11 cellular contexts compared by ENCODE assay signal in genomic region chr1:155466996-155467395, GRCh38.
DNase-seq lines count a peak whose midpoint lies in the region; ATAC-seq, FAIRE-seq and TF ChIP-seq lines count a peak whose summit lies in the region.
"Had no signal": no experiment of that assay in that cellular context is flagged by ENCODE, and none has a peak within 500 bp of the region (broad histone marks: within the 10 kb centered on the region; RNA-seq: fewer than 3 reads in every experiment).

No MANE protein-coding gene starts in this region.

- peaks cover 0 to 9% (median 3%) of the 10 kb centered on the region in 4 donors for H3K9me3 ChIP-seq in stomach

- H3K9me3 Mint-ChIP-seq in osteocyte (ENCODE audit: unreplicated experiment), result peaks cover 9% of the 10 kb centered on the region
- H3K9me3 Mint-ChIP-seq: effector memory CD8-positive, alpha-beta T cell had no signal

- no peak for ATAC-seq in GM19463 (IDR thresholded peaks at IDR 0.05; ENCODE audit: unreplicated experiment)
- ATAC-seq: GM23338 had no signal

- intact Hi-C loops in stomach (cut with DNase I; ENCODE audit: low total_unique reads), result no loop called here

- no peak overlapping the region for H3K4me3 Mint-ChIP-seq in osteocyte (ENCODE audit: unreplicated experiment)
- H3K4me3 Mint-ChIP-seq: effector memory CD8-positive, alpha-beta T cell; GM23338 had no signal

- DNase-seq in EL (peak; percentile 84), RCC 7860 (ENCODE audit: low spot score) (peak; percentile 86), epithelial cell of prostate (ENCODE audit: low read depth, low spot score) (peak; percentile 39), osteocyte (ENCODE audit: extremely low spot score, unreplicated experiment) (no peak), activated T-cell treated with anti-CD3 and anti-CD28 coated beads for 4 hours (no peak), stomach (no peak)
- DNase-seq in stimulated activated CD4-positive, alpha-beta T cell treated with anti-CD3 and anti-CD28 coated beads, Interleukin-1b, Interleukin-23, amount 100 ng/mL, for 48 hours, result no peak
- DNase-seq: effector memory CD8-positive, alpha-beta T cell; NCI-H748 treated with DMSO at 0.1 percent for 48 hours had no signal

- no peak for TF ChIP-seq EP300 in stomach (IDR thresholded peaks at IDR 0.05)

- H3K27me3 Mint-ChIP-seq in osteocyte (ENCODE audit: unreplicated experiment), result no peaks in the 10 kb centered on the region
- H3K27me3 Mint-ChIP-seq: effector memory CD8-positive, alpha-beta T cell had no signal

- H3K27me3 ChIP-seq in stomach, result no peaks in the 10 kb centered on the region

- peak overlapping the region; percentile 75 for H3K27ac Mint-ChIP-seq in osteocyte (ENCODE audit: unreplicated experiment)
- H3K27ac Mint-ChIP-seq: GM23338 had no signal

- peaks cover 36% of the 10 kb centered on the region for H3K4me1 Mint-ChIP-seq in osteocyte (ENCODE audit: unreplicated experiment)
- H3K4me1 Mint-ChIP-seq: GM23338 had no signal

- H3K36me3 Mint-ChIP-seq in osteocyte (ENCODE audit: unreplicated experiment), result peaks cover 23% of the 10 kb centered on the region

- TF ChIP-seq POLR2A in stomach (IDR thresholded peaks at IDR 0.05), result no peak

- TF ChIP-seq CTCF in osteocyte (IDR thresholded peaks at IDR 0.05) (no peak), stomach (IDR thresholded peaks at IDR 0.05) (no peak)

- peaks cover 0 to 35% (median 16%) of the 10 kb centered on the region in 4 donors for H3K4me1 ChIP-seq in stomach

- no peak overlapping the region for H3K4me3 ChIP-seq in stomach
- H3K4me3 ChIP-seq: GM23338 had no signal

- FAIRE-seq in RCC 7860 (lab: Jason Lieb, UNC), result peak; percentile 94

- H3K27ac ChIP-seq in epithelial cell of prostate, result peak overlapping the region; percentile 13
- no peak overlapping the region for H3K27ac ChIP-seq in stomach

- H3K36me3 ChIP-seq in stomach, result peaks cover 2 to 16% (median 14%) of the 10 kb centered on the region in 4 donors

Comparison
In these comparisons a context has a peak if more than half of its experiments do, and no peak if none do; other contexts are left out.
1. DNase-seq: peak in EL (single experiment), RCC 7860 (single experiment) and epithelial cell of prostate (single experiment); none in osteocyte (single experiment), stimulated activated CD4-positive, alpha-beta T cell treated with anti-CD3 and anti-CD28 coated beads, Interleukin-1b, Interleukin-23, amount 100 ng/mL, for 48 hours (single experiment), activated T-cell treated with anti-CD3 and anti-CD28 coated beads for 4 hours (single experiment) and stomach (single experiment).